9 cellular contexts compared by ENCODE assay signal in the genomic region with DNA sequence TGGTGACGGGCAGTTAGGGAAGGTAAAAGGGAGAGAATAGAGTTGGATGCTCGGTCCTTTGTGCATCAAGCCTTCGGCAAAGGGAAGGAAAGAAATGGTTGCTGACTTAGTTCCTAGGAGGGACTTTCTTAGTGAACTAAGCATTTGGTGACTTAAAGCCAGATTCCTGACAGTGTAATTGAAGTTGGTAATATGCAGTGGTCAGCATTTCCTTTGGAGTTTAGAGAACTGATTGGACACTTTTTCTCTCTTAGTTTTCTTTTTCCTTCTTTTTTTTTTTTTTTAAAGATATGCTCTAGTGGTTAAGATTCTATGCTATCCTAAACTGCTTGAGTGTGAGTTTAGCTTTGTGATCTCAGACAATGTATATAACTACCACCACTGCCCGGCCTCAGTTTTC. TPM values are rescaled to one million over a fixed set of nuclear protein-coding genes. Genes with fewer than 3 reads are reported as not detected.
A peak's percentile ranks its signal among the peaks of the same experiment; 100 is the strongest.
DNase-seq lines count a peak whose midpoint lies in the region; TF ChIP-seq lines count a peak whose summit lies in the region.
"Had no signal": no experiment of that assay in that cellular context is flagged by ENCODE, and none has a peak within 500 bp of the region (broad histone marks: within the 10 kb centered on the region; RNA-seq: fewer than 3 reads in every experiment).

No MANE protein-coding gene starts in this region.

- H3K4me3 ChIP-seq in GM12875 (ENCODE audit: low read depth, low read length) (peak overlapping the region; percentile 38), epithelial cell of proximal tubule (ENCODE audit: low read depth, low read length) (peak overlapping the region; percentile 71), rectal smooth muscle tissue (ENCODE audit: low read length) (peak overlapping the region; percentile 23), SJCRH30 (no peak overlapping the region), WERI-Rb-1 (ENCODE audit: low read depth, low read length) (no peak overlapping the region)

- H3K36me3 ChIP-seq in rectal smooth muscle tissue (ENCODE audit: control insufficient read depth, insufficient read depth, low read length) (no peaks in the 10 kb centered on the region), SJCRH30 (peaks cover 19% of the 10 kb centered on the region), WERI-Rb-1 (peaks cover 27% of the 10 kb centered on the region)

- no peak overlapping the region for H3K27ac ChIP-seq in rectal smooth muscle tissue (ENCODE audit: low read depth, low read length)
- no peak overlapping the region for H3K27ac ChIP-seq in SJCRH30
- no peak overlapping the region for H3K27ac ChIP-seq in WERI-Rb-1

- DNase-seq in RKO (ENCODE audit: low spot score), result peak; percentile 28
- DNase-seq in epithelial cell of proximal tubule (ENCODE audit: low read depth), result no peak
- no peak for DNase-seq in HPDE6-E6E7 (ENCODE audit: extremely low spot score)
- no peak for DNase-seq in SJCRH30
- DNase-seq in NCI-H2227 treated with DMSO at 0.1 percent for 48 hours (lab: John Stamatoyannopoulos, UW), result no peak
- DNase-seq in WERI-Rb-1, result no peak
- DNase-seq: stimulated activated naive CD4-positive, alpha-beta T cell treated with Interleukin-2 at 50 U/mL for 16 hours had no signal

- TF ChIP-seq CTCF in GM12875 (IDR thresholded peaks at IDR 0.05; ENCODE audit: borderline replicate concordance, insufficient read depth, low read depth, low read length), result no peak
- no peak for TF ChIP-seq CTCF in epithelial cell of proximal tubule (conservative IDR thresholded peaks at IDR 0.05; ENCODE audit: low read depth, low read length)
- TF ChIP-seq CTCF in WERI-Rb-1 (IDR thresholded peaks at IDR 0.05; ENCODE audit: low read depth, low read length), result no peak

- H3K9me3 ChIP-seq in SJCRH30 (replicated peaks), result no peaks in the 10 kb centered on the region
- no peaks in the 10 kb centered on the region for H3K9me3 ChIP-seq in WERI-Rb-1 (ENCODE audit: severe bottlenecking)

- H3K9ac ChIP-seq in rectal smooth muscle tissue (ENCODE audit: low read length), result no peak overlapping the region

- H3K4me1 ChIP-seq in rectal smooth muscle tissue (ENCODE audit: control insufficient read depth, insufficient read depth, low read length) (peaks cover 26% of the 10 kb centered on the region), SJCRH30 (peaks cover 23% of the 10 kb centered on the region)

- no peaks in the 10 kb centered on the region for H3K27me3 ChIP-seq in rectal smooth muscle tissue (ENCODE audit: control insufficient read depth, insufficient read depth, low read length)
- no peaks in the 10 kb centered on the region for H3K27me3 ChIP-seq in SJCRH30
- H3K27me3 ChIP-seq in WERI-Rb-1 (ENCODE audit: insufficient read depth, low read depth, severe bottlenecking), result no peaks in the 10 kb centered on the region

RNA-seq across cellular contexts. Expression of a gene that starts 2.3 kb away (rescaled TPM):
- total RNA-seq in epithelial cell of proximal tubule, result 423 and 461 TPM in 2 replicates
- 175 and 179 TPM in 2 replicates for total RNA-seq in SJCRH30 (2014; rRNA removed; shearing (Covaris generic))

RNA-seq across cellular contexts. Expression of a gene that starts 23.9 kb away (rescaled TPM):
- total RNA-seq in epithelial cell of proximal tubule, result 0.06 TPM in 1 of 2 replicates, not detected in the other
- 0.05 and 0.24 TPM in 2 replicates for total RNA-seq in SJCRH30 (2014; rRNA removed; shearing (Covaris generic))

RNA-seq across cellular contexts. Expression of a gene that starts 56.5 kb away (rescaled TPM):
- total RNA-seq in epithelial cell of proximal tubule, result 23.6 and 42.7 TPM in 2 replicates
- total RNA-seq in SJCRH30 (2014; rRNA removed; shearing (Covaris generic)), result 26.3 and 27.1 TPM in 2 replicates

Comparison
In these comparisons a context has a peak if more than half of its experiments do, and no peak if none do; other contexts are left out.
1. H3K4me3 ChIP-seq: peak in GM12875 (single experiment), epithelial cell of proximal tubule (single experiment) and rectal smooth muscle tissue (single experiment); none in SJCRH30 (single experiment) and WERI-Rb-1 (single experiment).